1 cellular context compared by ENCODE assay signal in the genomic region with DNA sequence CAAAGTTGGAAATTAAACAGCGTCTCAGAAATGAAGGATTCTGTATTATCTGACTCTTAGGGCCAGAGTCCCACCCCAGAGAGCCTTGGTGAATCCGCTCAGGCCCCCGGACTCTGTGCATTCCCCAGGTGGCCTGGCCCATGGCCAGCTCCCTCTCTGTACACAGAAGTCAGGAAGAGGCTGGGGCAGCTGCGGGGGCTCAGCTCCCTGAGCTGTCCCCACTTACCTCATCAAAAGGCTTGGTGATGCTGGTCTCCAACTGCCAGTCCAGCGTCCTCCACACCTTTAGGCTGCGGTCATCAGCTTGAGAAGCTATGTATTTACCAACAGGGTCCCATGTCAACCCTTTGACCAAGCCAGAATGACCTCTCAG.
A peak's percentile ranks its signal among the peaks of the same experiment; 100 is the strongest.
TF ChIP-seq lines count a peak whose summit lies in the region.

No MANE protein-coding gene starts in this region.

TF ChIP-seq in K562, 482 proteins besides CTCF, POLR2A, EP300 and RAD21:
- TF ChIP-seq ZNF740 (CRISPR knock-in tag; IDR thresholded peaks at IDR 0.05) = no peak
- TF ChIP-seq ZNF740 (tag; IDR thresholded peaks at IDR 0.05) = 0 out of 4 replicates have a peak, but pooled peaks of 1 of the 2 experiments have one; percentile 4
- TF ChIP-seq TRIM28 (IDR thresholded peaks at IDR 0.05) = no peak
- TF ChIP-seq HSF4 (CRISPR knock-in tag; IDR thresholded peaks at IDR 0.05; ENCODE audit: borderline replicate concordance) = peak; percentile 81; the same call in 1 of the 2 replicates
- 0 out of 2 replicates have a peak, but pooled peaks have one; percentile 62 for TF ChIP-seq ZKSCAN8 (CRISPR knock-in tag; IDR thresholded peaks at IDR 0.05)
- TF ChIP-seq ZFP30 (CRISPR knock-in tag; IDR thresholded peaks at IDR 0.05; ENCODE audit: borderline replicate concordance) = 0 out of 2 replicates have a peak, but pooled peaks have one; percentile 9
- TF ChIP-seq, protein P1, sequence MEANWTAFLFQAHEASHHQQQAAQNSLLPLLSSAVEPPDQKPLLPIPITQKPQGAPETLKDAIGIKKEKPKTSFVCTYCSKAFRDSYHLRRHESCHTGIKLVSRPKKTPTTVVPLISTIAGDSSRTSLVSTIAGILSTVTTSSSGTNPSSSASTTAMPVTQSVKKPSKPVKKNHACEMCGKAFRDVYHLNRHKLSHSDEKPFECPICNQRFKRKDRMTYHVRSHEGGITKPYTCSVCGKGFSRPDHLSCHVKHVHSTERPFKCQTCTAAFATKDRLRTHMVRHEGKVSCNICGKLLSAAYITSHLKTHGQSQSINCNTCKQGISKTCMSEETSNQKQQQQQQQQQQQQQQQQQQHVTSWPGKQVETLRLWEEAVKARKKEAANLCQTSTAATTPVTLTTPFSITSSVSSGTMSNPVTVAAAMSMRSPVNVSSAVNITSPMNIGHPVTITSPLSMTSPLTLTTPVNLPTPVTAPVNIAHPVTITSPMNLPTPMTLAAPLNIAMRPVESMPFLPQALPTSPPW (CRISPR knock-in tag; IDR thresholded peaks at IDR 0.05) = peak; percentile 3; the same call in 1 of the 2 replicates
- TF ChIP-seq CAMTA2 (CRISPR knock-in tag; conservative IDR thresholded peaks at IDR 0.05) = 0 out of 2 replicates have a peak, but pooled peaks have one; percentile 84
- TF ChIP-seq TOE1 (IDR thresholded peaks at IDR 0.05; ENCODE audit: borderline replicate concordance) = no peak
- peak; percentile 17; the same call in 1 of the 2 replicates for TF ChIP-seq TOE1 (CRISPR knock-in tag; IDR thresholded peaks at IDR 0.05; ENCODE audit: borderline replicate concordance, low read depth)
- no peak for TF ChIP-seq TCFL5 (CRISPR knock-in tag; conservative IDR thresholded peaks at IDR 0.05)
- peak; percentile 53; the same call in 1 of the 2 replicates for TF ChIP-seq RFX7 (CRISPR knock-in tag; IDR thresholded peaks at IDR 0.05)
TF ChIP-seq in K562: peak in this region for 8.
